12 cellular contexts compared by ENCODE assay signal in genomic region chr10:50501478-50501877, GRCh38.
DNase-seq lines count a peak whose midpoint lies in the region; ATAC-seq and TF ChIP-seq lines count a peak whose summit lies in the region.
"Had no signal": no experiment of that assay in that cellular context is flagged by ENCODE, and none has a peak within 500 bp of the region (broad histone marks: within the 10 kb centered on the region; RNA-seq: fewer than 3 reads in every experiment).

No MANE protein-coding gene starts in this region.

- peak; percentile 19 for DNase-seq in stimulated activated CD4-positive, alpha-beta T cell treated with anti-CD3 and anti-CD28 coated beads, Interleukin-4, amount 100 ng/mL, for 24 hours
- DNase-seq in stimulated activated CD4-positive, alpha-beta T cell treated with anti-CD3 and anti-CD28 coated beads, Interleukin-2, amount 100 ng/mL, for 48 hours, result no peak
- DNase-seq in activated T-helper 1 cell treated with anti-CD3 and anti-CD28 coated beads, Interleukin-12 subunit alpha, Interleukin-12 subunit beta, Interleukin-2, Interleukin-4 antibody, amounts not matched to agents 30 ng/mL and 10 ng/mL and 1 ng/mL, durations not matched to agents 14 hours and 24 hours and 36 hours (ENCODE audit: low spot score), result no peak
- DNase-seq in foreskin keratinocyte (peak; percentile 35 to 53), adrenal gland (no peak), NCI-H526 (lab: John Stamatoyannopoulos, UW) (no peak), spleen (no peak)
- DNase-seq: activated effector memory CD4-positive, alpha-beta T cell treated with anti-CD3 and anti-CD28 coated beads, Interleukin-2, amount 50 U/mL, for 16 hours; ovary; SW 1271 had no signal

- TF ChIP-seq CTCF in foreskin keratinocyte (conservative IDR thresholded peaks at IDR 0.05), result no peak
- TF ChIP-seq CTCF in adrenal gland (IDR thresholded peaks at IDR 0.05), result no peak
- TF ChIP-seq CTCF in spleen (IDR thresholded peaks at IDR 0.05 in 8 of 11, conservative IDR thresholded peaks at IDR 0.05 in 3 of 11), result no peak

- peaks cover 11% of the 10 kb centered on the region for H3K36me3 Mint-ChIP-seq in activated T-helper 1 cell treated with anti-CD3 and anti-CD28 coated beads, Interleukin-12 subunit alpha, Interleukin-12 subunit beta, Interleukin-2, Interleukin-4 antibody, amounts not matched to agents 30 ng/mL and 10 ng/mL and 1 ng/mL, durations not matched to agents 14 hours and 24 hours and 36 hours (ENCODE audit: low read depth)
- H3K36me3 Mint-ChIP-seq: mesothelial cell of epicardium had no signal

- H3K27me3 ChIP-seq in foreskin keratinocyte, result no peaks in the 10 kb centered on the region
- no peaks in the 10 kb centered on the region for H3K27me3 ChIP-seq in adrenal gland
- no peaks in the 10 kb centered on the region for H3K27me3 ChIP-seq in spleen (replicated peaks in 1 of 7)
- H3K27me3 ChIP-seq: ovary had no signal

- H3K4me1 ChIP-seq in foreskin keratinocyte, result peaks cover 22% of the 10 kb centered on the region
- peaks cover 6 to 21% of the 10 kb centered on the region in 2 donors for H3K4me1 ChIP-seq in adrenal gland (replicated peaks in 1 of 2)
- H3K4me1 ChIP-seq in spleen, result peaks cover 0 to 28% (median 16%) of the 10 kb centered on the region in 6 donors

- H3K4me1 Mint-ChIP-seq in activated T-helper 1 cell treated with anti-CD3 and anti-CD28 coated beads, Interleukin-12 subunit alpha, Interleukin-12 subunit beta, Interleukin-2, Interleukin-4 antibody, amounts not matched to agents 30 ng/mL and 10 ng/mL and 1 ng/mL, durations not matched to agents 14 hours and 24 hours and 36 hours (ENCODE audit: low read depth), result peaks cover 69% of the 10 kb centered on the region

- no peak overlapping the region for H3K4me3 Mint-ChIP-seq in activated T-helper 1 cell treated with anti-CD3 and anti-CD28 coated beads, Interleukin-12 subunit alpha, Interleukin-12 subunit beta, Interleukin-2, Interleukin-4 antibody, amounts not matched to agents 30 ng/mL and 10 ng/mL and 1 ng/mL, durations not matched to agents 14 hours and 24 hours and 36 hours
- H3K4me3 Mint-ChIP-seq: mesothelial cell of epicardium had no signal

- peak; percentile 55 for ATAC-seq in foreskin keratinocyte
- no peak for ATAC-seq in HG03108 (IDR thresholded peaks at IDR 0.05; ENCODE audit: unreplicated experiment)

- TF ChIP-seq POLR2A in adrenal gland (IDR thresholded peaks at IDR 0.05) (no peak), spleen (IDR thresholded peaks at IDR 0.05) (no peak)

- intact Hi-C loops in activated T-helper 1 cell treated with anti-CD3 and anti-CD28 coated beads, Interleukin-12 subunit alpha, Interleukin-12 subunit beta, Interleukin-2, Interleukin-4 antibody, amounts not matched to agents 30 ng/mL and 10 ng/mL and 1 ng/mL, durations not matched to agents 14 hours and 24 hours and 36 hours (cut with micrococcal nuclease), result loop anchor here (1.0 to 5.0 kb wide), 2 partner anchors 34 to 37 kb away; no protein-coding TSS in a partner anchor
- intact Hi-C loops in adrenal gland (cut with DNase I) (no loop called here), spleen (cut with DNase I; ENCODE audit: low total_unique reads) (no loop called here)

- H3K4me3 ChIP-seq in adrenal gland (no peak overlapping the region), spleen (no peak overlapping the region)
- H3K4me3 ChIP-seq: ovary had no signal

- H3K36me3 ChIP-seq in adrenal gland (replicated peaks in 1 of 2) (no peaks in the 10 kb centered on the region), spleen (no peaks in the 10 kb centered on the region)
- H3K36me3 ChIP-seq: ovary had no signal

- no peaks in the 10 kb centered on the region for H3K9me3 Mint-ChIP-seq in activated T-helper 1 cell treated with anti-CD3 and anti-CD28 coated beads, Interleukin-12 subunit alpha, Interleukin-12 subunit beta, Interleukin-2, Interleukin-4 antibody, amounts not matched to agents 30 ng/mL and 10 ng/mL and 1 ng/mL, durations not matched to agents 14 hours and 24 hours and 36 hours
- H3K9me3 Mint-ChIP-seq: mesothelial cell of epicardium had no signal

- H3K27ac Mint-ChIP-seq in activated T-helper 1 cell treated with anti-CD3 and anti-CD28 coated beads, Interleukin-12 subunit alpha, Interleukin-12 subunit beta, Interleukin-2, Interleukin-4 antibody, amounts not matched to agents 30 ng/mL and 10 ng/mL and 1 ng/mL, durations not matched to agents 14 hours and 24 hours and 36 hours, result peak overlapping the region; percentile 62
- H3K27ac Mint-ChIP-seq: mesothelial cell of epicardium had no signal

- H3K27me3 Mint-ChIP-seq in activated T-helper 1 cell treated with anti-CD3 and anti-CD28 coated beads, Interleukin-12 subunit alpha, Interleukin-12 subunit beta, Interleukin-2, Interleukin-4 antibody, amounts not matched to agents 30 ng/mL and 10 ng/mL and 1 ng/mL, durations not matched to agents 14 hours and 24 hours and 36 hours (ENCODE audit: insufficient read depth), result no peaks in the 10 kb centered on the region

- WGBS in adrenal gland, 4 donors, result 75 to 84% (median 82%) methylated on average over 2 of the region's 2 CpGs
- 83 to 96% (median 90%) methylated on average over 2 of the region's 2 CpGs for WGBS in spleen, 5 donors

- H3K9me3 ChIP-seq in adrenal gland (replicated peaks in 1 of 3), result no peaks in the 10 kb centered on the region
- no peaks in the 10 kb centered on the region for H3K9me3 ChIP-seq in spleen
- H3K9me3 ChIP-seq: ovary had no signal

- H3K27ac ChIP-seq in foreskin keratinocyte (peak overlapping the region; percentile 96), adrenal gland (no peak overlapping the region), spleen (peak overlapping the region in 1 of 8 donors; percentile 7)
- H3K27ac ChIP-seq: ovary had no signal

Comparison
In these comparisons a context has a peak if more than half of its experiments do, and no peak if none do; other contexts are left out.
1. DNase-seq: peak in stimulated activated CD4-positive, alpha-beta T cell treated with anti-CD3 and anti-CD28 coated beads, Interleukin-4, amount 100 ng/mL, for 24 hours (single experiment) and foreskin keratinocyte (2 of 2); none in stimulated activated CD4-positive, alpha-beta T cell treated with anti-CD3 and anti-CD28 coated beads, Interleukin-2, amount 100 ng/mL, for 48 hours (0 of 2), activated T-helper 1 cell treated with anti-CD3 and anti-CD28 coated beads, Interleukin-12 subunit alpha, Interleukin-12 subunit beta, Interleukin-2, Interleukin-4 antibody, amounts not matched to agents 30 ng/mL and 10 ng/mL and 1 ng/mL, durations not matched to agents 14 hours and 24 hours and 36 hours (single experiment), adrenal gland (0 of 7), NCI-H526 (0 of 2) and spleen (single experiment).